In the genomic region with DNA sequence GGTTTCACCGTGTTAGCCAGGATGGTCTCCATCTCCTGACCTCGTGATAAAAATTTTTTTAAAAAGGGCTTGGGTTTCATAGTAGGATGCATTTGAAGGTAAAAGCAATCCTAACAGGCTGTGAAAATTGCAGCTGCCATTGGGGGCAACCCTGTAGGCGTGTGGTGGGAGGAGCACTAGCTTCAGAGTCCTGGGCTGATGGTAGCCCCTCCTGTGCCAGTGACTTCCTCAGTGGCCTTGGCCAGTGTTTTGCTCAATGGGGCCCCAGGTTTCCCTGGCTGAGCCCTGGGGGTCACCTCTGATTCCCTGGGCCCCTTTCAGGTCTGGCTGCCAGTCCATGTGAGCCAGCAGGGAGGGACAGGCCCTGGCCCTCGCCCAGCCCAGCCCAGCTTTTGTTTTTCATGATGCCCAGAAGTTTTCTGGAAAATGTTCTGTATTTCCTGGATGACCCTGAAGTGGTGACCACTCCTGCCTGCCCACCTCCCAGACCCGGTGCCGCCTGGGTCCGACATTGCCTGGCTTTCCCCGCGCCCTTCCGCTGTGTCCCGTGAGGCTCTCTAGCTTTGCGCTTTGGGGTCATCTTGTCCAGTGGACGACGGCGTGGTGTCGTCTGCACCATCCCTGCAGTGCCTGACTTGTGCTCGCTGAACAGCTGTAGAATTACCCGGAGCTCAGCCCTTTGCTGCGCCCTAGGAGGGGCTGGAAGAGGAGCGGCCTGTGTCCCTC, we compare ENCODE assay signal across 2 cellular contexts.
TF ChIP-seq lines count a peak whose summit lies in the region.

No MANE protein-coding gene starts in this region.

TF ChIP-seq in GM23338, 12 proteins besides CTCF, POLR2A, EP300 and RAD21:
- TF ChIP-seq ZNF462 (CRISPR knock-in tag; IDR thresholded peaks at IDR 0.05): no peak
- no peak for TF ChIP-seq ZNF114 (CRISPR knock-in tag; IDR thresholded peaks at IDR 0.05)
- TF ChIP-seq, protein P1, sequence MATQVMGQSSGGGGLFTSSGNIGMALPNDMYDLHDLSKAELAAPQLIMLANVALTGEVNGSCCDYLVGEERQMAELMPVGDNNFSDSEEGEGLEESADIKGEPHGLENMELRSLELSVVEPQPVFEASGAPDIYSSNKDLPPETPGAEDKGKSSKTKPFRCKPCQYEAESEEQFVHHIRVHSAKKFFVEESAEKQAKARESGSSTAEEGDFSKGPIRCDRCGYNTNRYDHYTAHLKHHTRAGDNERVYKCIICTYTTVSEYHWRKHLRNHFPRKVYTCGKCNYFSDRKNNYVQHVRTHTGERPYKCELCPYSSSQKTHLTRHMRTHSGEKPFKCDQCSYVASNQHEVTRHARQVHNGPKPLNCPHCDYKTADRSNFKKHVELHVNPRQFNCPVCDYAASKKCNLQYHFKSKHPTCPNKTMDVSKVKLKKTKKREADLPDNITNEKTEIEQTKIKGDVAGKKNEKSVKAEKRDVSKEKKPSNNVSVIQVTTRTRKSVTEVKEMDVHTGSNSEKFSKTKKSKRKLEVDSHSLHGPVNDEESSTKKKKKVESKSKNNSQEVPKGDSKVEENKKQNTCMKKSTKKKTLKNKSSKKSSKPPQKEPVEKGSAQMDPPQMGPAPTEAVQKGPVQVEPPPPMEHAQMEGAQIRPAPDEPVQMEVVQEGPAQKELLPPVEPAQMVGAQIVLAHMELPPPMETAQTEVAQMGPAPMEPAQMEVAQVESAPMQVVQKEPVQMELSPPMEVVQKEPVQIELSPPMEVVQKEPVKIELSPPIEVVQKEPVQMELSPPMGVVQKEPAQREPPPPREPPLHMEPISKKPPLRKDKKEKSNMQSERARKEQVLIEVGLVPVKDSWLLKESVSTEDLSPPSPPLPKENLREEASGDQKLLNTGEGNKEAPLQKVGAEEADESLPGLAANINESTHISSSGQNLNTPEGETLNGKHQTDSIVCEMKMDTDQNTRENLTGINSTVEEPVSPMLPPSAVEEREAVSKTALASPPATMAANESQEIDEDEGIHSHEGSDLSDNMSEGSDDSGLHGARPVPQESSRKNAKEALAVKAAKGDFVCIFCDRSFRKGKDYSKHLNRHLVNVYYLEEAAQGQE (IDR thresholded peaks at IDR 0.05; ENCODE audit: unreplicated experiment): no peak
- TF ChIP-seq EZH2phosphoT487 (IDR thresholded peaks at IDR 0.05; ENCODE audit: unreplicated experiment): no peak
- no peak for TF ChIP-seq NANOG (IDR thresholded peaks at IDR 0.05; ENCODE audit: borderline replicate concordance)
- TF ChIP-seq CREB1 (CRISPR knock-in tag; IDR thresholded peaks at IDR 0.05; ENCODE audit: low read depth): no peak

TF ChIP-seq in H1, 55 proteins besides CTCF, POLR2A, EP300 and RAD21:
- TF ChIP-seq USF2 (IDR thresholded peaks at IDR 0.05; ENCODE audit: low read length) (no peak), KDM1A (IDR thresholded peaks at IDR 0.05; ENCODE audit: borderline replicate concordance, low read length) (no peak), KDM4A (IDR thresholded peaks at IDR 0.05; ENCODE audit: low read depth, low read length, severe bottlenecking) (no peak), TAF7 (optimal IDR thresholded peaks at IDR 0.05; ENCODE audit: borderline replicate concordance, low read depth, low read length) (no peak), POLR2AphosphoS5 (IDR thresholded peaks at IDR 0.05; ENCODE audit: low read depth, low read length) (no peak), RBBP5 (IDR thresholded peaks at IDR 0.05; ENCODE audit: borderline replicate concordance, low read depth, low read length) (no peak), CTBP2 (IDR thresholded peaks at IDR 0.05; ENCODE audit: borderline replicate concordance, insufficient read depth, insufficient read length, low read length) (no peak), RFX5 (IDR thresholded peaks at IDR 0.05; ENCODE audit: borderline replicate concordance, low read depth, low read length) (no peak), BRCA1 (IDR thresholded peaks at IDR 0.05; ENCODE audit: low read depth, low read length) (no peak), ASH2L (IDR thresholded peaks at IDR 0.05; ENCODE audit: low read length) (no peak), POU5F1 (IDR thresholded peaks at IDR 0.05; ENCODE audit: low read depth, low read length) (no peak), NRF1 (IDR thresholded peaks at IDR 0.05; ENCODE audit: low read depth, low read length) (no peak), JUN (IDR thresholded peaks at IDR 0.05; ENCODE audit: low read depth, low read length) (no peak), TBP (IDR thresholded peaks at IDR 0.05; ENCODE audit: low read depth, low read length) (no peak), SIN3A (conservative IDR thresholded peaks at IDR 0.05 in 1 of 2, IDR thresholded peaks at IDR 0.05 in 1 of 2; ENCODE audit: low read depth in 1 of 2, low read length in 2 of 2) (no peak), HDAC2 (IDR thresholded peaks at IDR 0.05; ENCODE audit: borderline replicate concordance in 1 of 2, low read depth in 2 of 2, low read length in 2 of 2) (no peak), SP4 (IDR thresholded peaks at IDR 0.05; ENCODE audit: low read length) (no peak)
- TF ChIP-seq, protein P2, sequence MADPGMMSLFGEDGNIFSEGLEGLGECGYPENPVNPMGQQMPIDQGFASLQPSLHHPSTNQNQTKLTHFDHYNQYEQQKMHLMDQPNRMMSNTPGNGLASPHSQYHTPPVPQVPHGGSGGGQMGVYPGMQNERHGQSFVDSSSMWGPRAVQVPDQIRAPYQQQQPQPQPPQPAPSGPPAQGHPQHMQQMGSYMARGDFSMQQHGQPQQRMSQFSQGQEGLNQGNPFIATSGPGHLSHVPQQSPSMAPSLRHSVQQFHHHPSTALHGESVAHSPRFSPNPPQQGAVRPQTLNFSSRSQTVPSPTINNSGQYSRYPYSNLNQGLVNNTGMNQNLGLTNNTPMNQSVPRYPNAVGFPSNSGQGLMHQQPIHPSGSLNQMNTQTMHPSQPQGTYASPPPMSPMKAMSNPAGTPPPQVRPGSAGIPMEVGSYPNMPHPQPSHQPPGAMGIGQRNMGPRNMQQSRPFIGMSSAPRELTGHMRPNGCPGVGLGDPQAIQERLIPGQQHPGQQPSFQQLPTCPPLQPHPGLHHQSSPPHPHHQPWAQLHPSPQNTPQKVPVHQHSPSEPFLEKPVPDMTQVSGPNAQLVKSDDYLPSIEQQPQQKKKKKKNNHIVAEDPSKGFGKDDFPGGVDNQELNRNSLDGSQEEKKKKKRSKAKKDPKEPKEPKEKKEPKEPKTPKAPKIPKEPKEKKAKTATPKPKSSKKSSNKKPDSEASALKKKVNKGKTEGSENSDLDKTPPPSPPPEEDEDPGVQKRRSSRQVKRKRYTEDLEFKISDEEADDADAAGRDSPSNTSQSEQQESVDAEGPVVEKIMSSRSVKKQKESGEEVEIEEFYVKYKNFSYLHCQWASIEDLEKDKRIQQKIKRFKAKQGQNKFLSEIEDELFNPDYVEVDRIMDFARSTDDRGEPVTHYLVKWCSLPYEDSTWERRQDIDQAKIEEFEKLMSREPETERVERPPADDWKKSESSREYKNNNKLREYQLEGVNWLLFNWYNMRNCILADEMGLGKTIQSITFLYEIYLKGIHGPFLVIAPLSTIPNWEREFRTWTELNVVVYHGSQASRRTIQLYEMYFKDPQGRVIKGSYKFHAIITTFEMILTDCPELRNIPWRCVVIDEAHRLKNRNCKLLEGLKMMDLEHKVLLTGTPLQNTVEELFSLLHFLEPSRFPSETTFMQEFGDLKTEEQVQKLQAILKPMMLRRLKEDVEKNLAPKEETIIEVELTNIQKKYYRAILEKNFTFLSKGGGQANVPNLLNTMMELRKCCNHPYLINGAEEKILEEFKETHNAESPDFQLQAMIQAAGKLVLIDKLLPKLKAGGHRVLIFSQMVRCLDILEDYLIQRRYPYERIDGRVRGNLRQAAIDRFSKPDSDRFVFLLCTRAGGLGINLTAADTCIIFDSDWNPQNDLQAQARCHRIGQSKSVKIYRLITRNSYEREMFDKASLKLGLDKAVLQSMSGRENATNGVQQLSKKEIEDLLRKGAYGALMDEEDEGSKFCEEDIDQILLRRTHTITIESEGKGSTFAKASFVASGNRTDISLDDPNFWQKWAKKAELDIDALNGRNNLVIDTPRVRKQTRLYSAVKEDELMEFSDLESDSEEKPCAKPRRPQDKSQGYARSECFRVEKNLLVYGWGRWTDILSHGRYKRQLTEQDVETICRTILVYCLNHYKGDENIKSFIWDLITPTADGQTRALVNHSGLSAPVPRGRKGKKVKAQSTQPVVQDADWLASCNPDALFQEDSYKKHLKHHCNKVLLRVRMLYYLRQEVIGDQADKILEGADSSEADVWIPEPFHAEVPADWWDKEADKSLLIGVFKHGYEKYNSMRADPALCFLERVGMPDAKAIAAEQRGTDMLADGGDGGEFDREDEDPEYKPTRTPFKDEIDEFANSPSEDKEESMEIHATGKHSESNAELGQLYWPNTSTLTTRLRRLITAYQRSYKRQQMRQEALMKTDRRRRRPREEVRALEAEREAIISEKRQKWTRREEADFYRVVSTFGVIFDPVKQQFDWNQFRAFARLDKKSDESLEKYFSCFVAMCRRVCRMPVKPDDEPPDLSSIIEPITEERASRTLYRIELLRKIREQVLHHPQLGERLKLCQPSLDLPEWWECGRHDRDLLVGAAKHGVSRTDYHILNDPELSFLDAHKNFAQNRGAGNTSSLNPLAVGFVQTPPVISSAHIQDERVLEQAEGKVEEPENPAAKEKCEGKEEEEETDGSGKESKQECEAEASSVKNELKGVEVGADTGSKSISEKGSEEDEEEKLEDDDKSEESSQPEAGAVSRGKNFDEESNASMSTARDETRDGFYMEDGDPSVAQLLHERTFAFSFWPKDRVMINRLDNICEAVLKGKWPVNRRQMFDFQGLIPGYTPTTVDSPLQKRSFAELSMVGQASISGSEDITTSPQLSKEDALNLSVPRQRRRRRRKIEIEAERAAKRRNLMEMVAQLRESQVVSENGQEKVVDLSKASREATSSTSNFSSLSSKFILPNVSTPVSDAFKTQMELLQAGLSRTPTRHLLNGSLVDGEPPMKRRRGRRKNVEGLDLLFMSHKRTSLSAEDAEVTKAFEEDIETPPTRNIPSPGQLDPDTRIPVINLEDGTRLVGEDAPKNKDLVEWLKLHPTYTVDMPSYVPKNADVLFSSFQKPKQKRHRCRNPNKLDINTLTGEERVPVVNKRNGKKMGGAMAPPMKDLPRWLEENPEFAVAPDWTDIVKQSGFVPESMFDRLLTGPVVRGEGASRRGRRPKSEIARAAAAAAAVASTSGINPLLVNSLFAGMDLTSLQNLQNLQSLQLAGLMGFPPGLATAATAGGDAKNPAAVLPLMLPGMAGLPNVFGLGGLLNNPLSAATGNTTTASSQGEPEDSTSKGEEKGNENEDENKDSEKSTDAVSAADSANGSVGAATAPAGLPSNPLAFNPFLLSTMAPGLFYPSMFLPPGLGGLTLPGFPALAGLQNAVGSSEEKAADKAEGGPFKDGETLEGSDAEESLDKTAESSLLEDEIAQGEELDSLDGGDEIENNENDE (IDR thresholded peaks at IDR 0.05; ENCODE audit: insufficient replicate concordance, low read length): no peak
- TF ChIP-seq, protein P3, sequence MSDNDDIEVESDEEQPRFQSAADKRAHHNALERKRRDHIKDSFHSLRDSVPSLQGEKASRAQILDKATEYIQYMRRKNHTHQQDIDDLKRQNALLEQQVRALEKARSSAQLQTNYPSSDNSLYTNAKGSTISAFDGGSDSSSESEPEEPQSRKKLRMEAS (IDR thresholded peaks at IDR 0.05): no peak
